20 cellular contexts compared by ENCODE assay signal in genomic region chr20:63587781-63588591, GRCh38. TPM values are rescaled to one million over a fixed set of nuclear protein-coding genes. Genes with fewer than 3 reads are reported as not detected.
DNase-seq lines count a peak whose midpoint lies in the region; ATAC-seq and TF ChIP-seq lines count a peak whose summit lies in the region.
"Had no signal": no experiment of that assay in that cellular context is flagged by ENCODE, and none has a peak within 500 bp of the region (broad histone marks: within the 10 kb centered on the region; RNA-seq: fewer than 3 reads in every experiment).

No MANE protein-coding gene starts in this region.

- POLR2A ChIA-PET in CD8-positive, alpha-beta T cell (lab: Charles Lee) = interaction anchor here (0.8 kb wide), 1 partner anchor 58 kb away, joined by 3 read pairs; no protein-coding TSS in a partner anchor

- H3K27me3 Mint-ChIP-seq in CD8-positive, alpha-beta T cell (ENCODE audit: low read depth) = no peaks in the 10 kb centered on the region
- no peaks in the 10 kb centered on the region for H3K27me3 Mint-ChIP-seq in chondrocyte (ENCODE audit: low read depth)
- no peaks in the 10 kb centered on the region for H3K27me3 Mint-ChIP-seq in nephron progenitor cell (ENCODE audit: low read depth, poor library complexity)
- H3K27me3 Mint-ChIP-seq in activated CD8-positive, alpha-beta memory T cell treated with anti-CD3 and anti-CD28 coated beads, Interleukin-2, amount 10 ng/mL, durations not matched to agents 7 days and 5 days = peaks cover 8% of the 10 kb centered on the region

- peak; percentile 70 for ATAC-seq in CD8-positive, alpha-beta T cell
- ATAC-seq in activated CD8-positive, alpha-beta memory T cell treated with anti-CD3 and anti-CD28 coated beads, Interleukin-2, amount 10 ng/mL, durations not matched to agents 7 days and 5 days = no peak
- ATAC-seq: body of pancreas had no signal

- TF ChIP-seq CTCF in CD8-positive, alpha-beta T cell (IDR thresholded peaks at IDR 0.05) = no peak
- TF ChIP-seq CTCF in chondrocyte (IDR thresholded peaks at IDR 0.05) (no peak), nephron progenitor cell (IDR thresholded peaks at IDR 0.05) (no peak), BE2C (IDR thresholded peaks at IDR 0.05; ENCODE audit: low read depth, low read length) (no peak)

- no peaks in the 10 kb centered on the region for H3K9me3 Mint-ChIP-seq in CD8-positive, alpha-beta T cell
- no peaks in the 10 kb centered on the region for H3K9me3 Mint-ChIP-seq in chondrocyte (ENCODE audit: low read depth)
- no peaks in the 10 kb centered on the region for H3K9me3 Mint-ChIP-seq in nephron progenitor cell
- H3K9me3 Mint-ChIP-seq in activated CD8-positive, alpha-beta memory T cell treated with anti-CD3 and anti-CD28 coated beads, Interleukin-2, amount 10 ng/mL, durations not matched to agents 7 days and 5 days (ENCODE audit: low read depth) = no peaks in the 10 kb centered on the region
- H3K9me3 Mint-ChIP-seq: activated naive CD4-positive, alpha-beta T cell treated with anti-CD3 and anti-CD28 coated beads for 36 hours; nephron had no signal

- peaks cover 17% of the 10 kb centered on the region for H3K4me1 ChIP-seq in CD8-positive, alpha-beta T cell (ENCODE audit: insufficient read depth, low read length)
- H3K4me1 ChIP-seq in BE2C = no peaks in the 10 kb centered on the region; the same call in 1 of the 2 replicates

- H3K36me3 Mint-ChIP-seq in CD8-positive, alpha-beta T cell = peaks cover 40% of the 10 kb centered on the region
- H3K36me3 Mint-ChIP-seq in chondrocyte (ENCODE audit: low read depth) = peaks cover 12% of the 10 kb centered on the region
- peaks cover 18% of the 10 kb centered on the region for H3K36me3 Mint-ChIP-seq in nephron progenitor cell (ENCODE audit: low read depth)
- peaks cover 13% of the 10 kb centered on the region for H3K36me3 Mint-ChIP-seq in activated CD8-positive, alpha-beta memory T cell treated with anti-CD3 and anti-CD28 coated beads, Interleukin-2, amount 10 ng/mL, durations not matched to agents 7 days and 5 days

- peak overlapping the region; percentile 41 for H3K27ac Mint-ChIP-seq in CD8-positive, alpha-beta T cell
- H3K27ac Mint-ChIP-seq in chondrocyte (ENCODE audit: unreplicated experiment) (no peak overlapping the region), nephron progenitor cell (peak overlapping the region; percentile 82)
- no peak overlapping the region for H3K27ac Mint-ChIP-seq in activated CD8-positive, alpha-beta memory T cell treated with anti-CD3 and anti-CD28 coated beads, Interleukin-2, amount 10 ng/mL, durations not matched to agents 7 days and 5 days
- H3K27ac Mint-ChIP-seq: activated naive CD4-positive, alpha-beta T cell treated with anti-CD3 and anti-CD28 coated beads for 36 hours; nephron had no signal

- peaks cover 26% of the 10 kb centered on the region for H3K36me3 ChIP-seq in CD8-positive, alpha-beta T cell (ENCODE audit: insufficient read depth, low read length)
- peaks cover 25% of the 10 kb centered on the region for H3K36me3 ChIP-seq in BE2C

- H3K27me3 ChIP-seq in CD8-positive, alpha-beta T cell (ENCODE audit: insufficient read depth, low read length) = no peaks in the 10 kb centered on the region
- H3K27me3 ChIP-seq in BE2C = no peaks in the 10 kb centered on the region
- H3K27me3 ChIP-seq: body of pancreas had no signal

- no peak overlapping the region for H3K4me3 ChIP-seq in CD8-positive, alpha-beta T cell (ENCODE audit: low read depth, low read length)
- H3K4me3 ChIP-seq in BE2C (ENCODE audit: low read depth, low read length) = no peak overlapping the region
- H3K4me3 ChIP-seq: body of pancreas had no signal

- intact Hi-C loops in CD8-positive, alpha-beta T cell (cut with DNase I, micrococcal nuclease) = no loop called here

- no peaks in the 10 kb centered on the region for H3K9me3 ChIP-seq in CD8-positive, alpha-beta T cell (ENCODE audit: low read length)
- H3K9me3 ChIP-seq in BE2C = no peaks in the 10 kb centered on the region
- H3K9me3 ChIP-seq: body of pancreas had no signal

- no peak overlapping the region for H3K4me3 Mint-ChIP-seq in CD8-positive, alpha-beta T cell
- H3K4me3 Mint-ChIP-seq in chondrocyte (ENCODE audit: unreplicated experiment) (no peak overlapping the region), nephron progenitor cell (no peak overlapping the region)
- H3K4me3 Mint-ChIP-seq in activated CD8-positive, alpha-beta memory T cell treated with anti-CD3 and anti-CD28 coated beads, Interleukin-2, amount 10 ng/mL, durations not matched to agents 7 days and 5 days = no peak overlapping the region
- H3K4me3 Mint-ChIP-seq: activated naive CD4-positive, alpha-beta T cell treated with anti-CD3 and anti-CD28 coated beads for 36 hours; nephron had no signal

- H3K27ac ChIP-seq in CD8-positive, alpha-beta T cell (ENCODE audit: low read depth, low read length) = no peak overlapping the region
- H3K27ac ChIP-seq: body of pancreas had no signal

- H3K4me1 Mint-ChIP-seq in CD8-positive, alpha-beta T cell (ENCODE audit: low read depth) = peaks cover 13% of the 10 kb centered on the region
- H3K4me1 Mint-ChIP-seq in chondrocyte (ENCODE audit: low read depth) (peaks cover 3% of the 10 kb centered on the region), nephron progenitor cell (peaks cover 24% of the 10 kb centered on the region)
- H3K4me1 Mint-ChIP-seq in activated CD8-positive, alpha-beta memory T cell treated with anti-CD3 and anti-CD28 coated beads, Interleukin-2, amount 10 ng/mL, durations not matched to agents 7 days and 5 days = no peaks in the 10 kb centered on the region

- CTCF ChIA-PET in CD8-positive, alpha-beta T cell (lab: Charles Lee) = interaction anchor here (0.6 kb wide), 1 partner anchor 415 kb away, joined by 5 read pairs; no protein-coding TSS in a partner anchor
- CTCF ChIA-PET in activated CD8-positive, alpha-beta memory T cell treated with anti-CD3 and anti-CD28 coated beads, Interleukin-2, amount 10 ng/mL, durations not matched to agents 7 days and 5 days (lab: Charles Lee) = interaction anchor here (0.8 to 1.7 kb wide), 3 partner anchors 50 to 92 kb away, joined by 3 read pairs; partner anchors contain the start of gene PTK6

- peak in 1 of 7 experiments; percentile 54 for DNase-seq in CD8-positive, alpha-beta T cell
- DNase-seq in MV-4-11 (lab: John Stamatoyannopoulos, UW) = peak; percentile 43
- peak; percentile 68 for DNase-seq in chondrocyte (ENCODE audit: low spot score)
- DNase-seq in nephron progenitor cell = no peak
- DNase-seq in BE2C = no peak
- no peak for DNase-seq in activated CD8-positive, alpha-beta memory T cell treated with anti-CD3 and anti-CD28 coated beads, Interleukin-2, amount 10 ng/mL, durations not matched to agents 7 days and 5 days
- DNase-seq in EL = no peak
- DNase-seq: activated CD4-positive, alpha-beta T cell treated with anti-CD3 and anti-CD28 coated beads for 1 hour; activated CD8-positive, alpha-beta memory T cell treated with anti-CD3 and anti-CD28 coated beads, Interleukin-2, amount 50 U/mL, for 4 hours; activated naive CD4-positive, alpha-beta T cell treated with anti-CD3 and anti-CD28 coated beads for 36 hours; body of pancreas; C1 segment of cervical spinal cord; hippocampal formation; NCI-H1048; NCI-H69; stimulated activated CD4-positive, alpha-beta T cell treated with anti-CD3 and anti-CD28 coated beads, Interleukin-4, amount 100 ng/mL, for 1 hour; stimulated activated CD8-positive, alpha-beta memory T cell treated with anti-CD3 and anti-CD28 coated beads, Interleukin-4, amount 100 ng/mL, for 48 hours had no signal

RNA-seq across cellular contexts. Expression of gene HELZ2, which starts 13.9 kb away (rescaled TPM):
- 10 to 100 TPM; 43.3 to 48.0 TPM for total RNA-seq in CD8-positive, alpha-beta T cell
- 13.6 to 18.1 TPM (median 14.9 TPM) in 3 replicates for total RNA-seq in chondrocyte
- polyA plus RNA-seq in BE2C (2012; ENCODE audit: insufficient read depth, insufficient read length, low read depth) = 7.6 TPM
- 100 to 1,000 TPM; 139 to 285 TPM for total RNA-seq in activated CD8-positive, alpha-beta memory T cell treated with anti-CD3 and anti-CD28 coated beads, Interleukin-2, amount 10 ng/mL, durations not matched to agents 7 days and 5 days

RNA-seq across cellular contexts. Expression of gene FNDC11, which starts 34.0 kb away (rescaled TPM):
- total RNA-seq in CD8-positive, alpha-beta T cell = under 1 TPM; 0.50 to 0.52 TPM
- 0.25 to 0.38 TPM in 2 of 3 replicates, not detected in the other for total RNA-seq in chondrocyte
- polyA plus RNA-seq in BE2C (2012; ENCODE audit: insufficient read depth, insufficient read length, low read depth) = not detected
- total RNA-seq in activated CD8-positive, alpha-beta memory T cell treated with anti-CD3 and anti-CD28 coated beads, Interleukin-2, amount 10 ng/mL, durations not matched to agents 7 days and 5 days = under 1 TPM; 0.14 to 0.35 TPM

RNA-seq across cellular contexts. Expression of gene GMEB2, which starts 38.9 kb away (rescaled TPM):
- 10 to 100 TPM; 31.4 to 33.8 TPM for total RNA-seq in CD8-positive, alpha-beta T cell
- total RNA-seq in chondrocyte = 7.8 to 8.5 TPM (median 7.9 TPM) in 3 replicates
- polyA plus RNA-seq in BE2C (2012; ENCODE audit: insufficient read depth, insufficient read length, low read depth) = 21.2 TPM
- 10 to 100 TPM; 16.3 to 19.3 TPM for total RNA-seq in activated CD8-positive, alpha-beta memory T cell treated with anti-CD3 and anti-CD28 coated beads, Interleukin-2, amount 10 ng/mL, durations not matched to agents 7 days and 5 days

RNA-seq across cellular contexts. Expression of gene SRMS, which starts 40.4 kb away (rescaled TPM):
- total RNA-seq in CD8-positive, alpha-beta T cell = not detected
- total RNA-seq in chondrocyte = not detected in 3 replicates
- polyA plus RNA-seq in BE2C (2012; ENCODE audit: insufficient read depth, insufficient read length, low read depth) = not detected
- total RNA-seq in activated CD8-positive, alpha-beta memory T cell treated with anti-CD3 and anti-CD28 coated beads, Interleukin-2, amount 10 ng/mL, durations not matched to agents 7 days and 5 days = not detected
- total RNA-seq: activated naive CD4-positive, alpha-beta T cell treated with anti-CD3 and anti-CD28 coated beads for 36 hours; body of pancreas; T-helper 1 cell treated with Interleukin-12 subunit alpha and Interleukin-12 subunit beta and Interleukin-4 antibody, amounts not matched to agents 30 ng/mL and 1 ng/mL, for 36 hours; temporal lobe had no signal

RNA-seq across cellular contexts. Expression of gene PTK6, which starts 50.8 kb away (rescaled TPM):
- total RNA-seq in CD8-positive, alpha-beta T cell = under 1 TPM; 0.11 to 0.14 TPM
- total RNA-seq in chondrocyte = not detected in 3 replicates
- 1.2 TPM for polyA plus RNA-seq in BE2C (2012; ENCODE audit: insufficient read depth, insufficient read length, low read depth)
- under 1 TPM; 0.21 to 0.53 TPM for total RNA-seq in activated CD8-positive, alpha-beta memory T cell treated with anti-CD3 and anti-CD28 coated beads, Interleukin-2, amount 10 ng/mL, durations not matched to agents 7 days and 5 days
- total RNA-seq: temporal lobe had no signal

Comparison
In these comparisons a context has a peak if more than half of its experiments do, and no peak if none do; other contexts are left out.
1. DNase-seq: peak in MV-4-11 (single experiment) and chondrocyte (single experiment); none in nephron progenitor cell (single experiment), BE2C (single experiment), activated CD8-positive, alpha-beta memory T cell treated with anti-CD3 and anti-CD28 coated beads, Interleukin-2, amount 10 ng/mL, durations not matched to agents 7 days and 5 days (single experiment) and EL (single experiment).
2. H3K27ac Mint-ChIP-seq: peak in CD8-positive, alpha-beta T cell (single experiment) and nephron progenitor cell (single experiment); none in chondrocyte (single experiment) and activated CD8-positive, alpha-beta memory T cell treated with anti-CD3 and anti-CD28 coated beads, Interleukin-2, amount 10 ng/mL, durations not matched to agents 7 days and 5 days (single experiment).